In genomic region chr7:7207876-7208275, GRCh38 we compare ENCODE assay signal across 21 cellular contexts. TPM values are rescaled to one million over a fixed set of nuclear protein-coding genes. Genes with fewer than 3 reads are reported as not detected.
DNase-seq lines count a peak whose midpoint lies in the region; ATAC-seq and TF ChIP-seq lines count a peak whose summit lies in the region.
"Had no signal": no experiment of that assay in that cellular context is flagged by ENCODE, and none has a peak within 500 bp of the region (broad histone marks: within the 10 kb centered on the region; RNA-seq: fewer than 3 reads in every experiment).

No MANE protein-coding gene starts in this region.

- CTCF ChIA-PET in Calu3 (lab: Charles Lee) (no interaction called here), mammary epithelial cell (lab: Charles Lee; ENCODE audit: low non-redundant PET) (no interaction called here)

- H3K36me3 Mint-ChIP-seq in Calu3 (ENCODE audit: insufficient read depth, unreplicated experiment), result peaks cover 11% of the 10 kb centered on the region

- H3K9ac ChIP-seq in KMS-11 (no peak overlapping the region), mammary epithelial cell (ENCODE audit: insufficient read depth, low read length) (peak overlapping the region; percentile 84)
- H3K9ac ChIP-seq: GM23248 had no signal

- dilution Hi-C loops in mammary epithelial cell (cut with HindIII; ENCODE audit: low sequenced_read_pairs), result no loop called here

- H3K27me3 ChIP-seq in KMS-11 (ENCODE audit: insufficient read depth, low read depth) (no peaks in the 10 kb centered on the region), mammary epithelial cell (ENCODE audit: insufficient read depth, low read length) (no peaks in the 10 kb centered on the region), foreskin keratinocyte (no peaks in the 10 kb centered on the region)
- H3K27me3 ChIP-seq: body of pancreas, heart right ventricle had no signal

- TF ChIP-seq CTCF in Calu3 (IDR thresholded peaks at IDR 0.05; ENCODE audit: unreplicated experiment) (no peak), KMS-11 (conservative IDR thresholded peaks at IDR 0.05; ENCODE audit: low read depth, low read length) (no peak), mammary epithelial cell (conservative IDR thresholded peaks at IDR 0.05 in 1 of 2, IDR thresholded peaks at IDR 0.05 in 1 of 2; ENCODE audit: extremely low read depth in 1 of 2, insufficient read depth in 1 of 2, low read depth in 1 of 2, low read length in 2 of 2) (no peak), foreskin keratinocyte (conservative IDR thresholded peaks at IDR 0.05) (no peak)

- DNase-seq in Calu3 (no peak), mammary epithelial cell (peak; percentile 83), foreskin keratinocyte (peak; percentile 66 to 85), NCI-H1092 (lab: John Stamatoyannopoulos, UW) (no peak), NCI-H1436 treated with DMSO at 0.1 percent for 48 hours (lab: John Stamatoyannopoulos, UW) (no peak), NCI-H526 (lab: John Stamatoyannopoulos, UW) (no peak)
- DNase-seq: body of pancreas; Caco-2; effector memory CD4-positive, alpha-beta T cell; GM23248; heart right ventricle; Kasumi-1; NCI-H1105 treated with DMSO at 0.1 percent for 48 hours; NK-92 treated with Interleukin-12 subunit alpha and Interleukin-12 subunit beta, amount 100 ng/mL, for 24 hours; substantia nigra; WERI-Rb-1 had no signal

- H3K79me2 ChIP-seq in KMS-11 (ENCODE audit: insufficient read depth, low read depth) (peaks cover 100% of the 10 kb centered on the region), mammary epithelial cell (ENCODE audit: insufficient read depth, low read length) (peaks cover 95% of the 10 kb centered on the region)

- H3K4me2 ChIP-seq in KMS-11 (peak overlapping the region; percentile 33), mammary epithelial cell (ENCODE audit: insufficient read depth, low read depth, low read length) (peak overlapping the region; percentile 85)

- peaks cover 80% of the 10 kb centered on the region for H3K4me1 ChIP-seq in KMS-11 (ENCODE audit: low read depth, poor library complexity, severe bottlenecking)
- peaks cover 27% of the 10 kb centered on the region for H3K4me1 ChIP-seq in mammary epithelial cell (ENCODE audit: insufficient read depth, low read length)
- H3K4me1 ChIP-seq in foreskin keratinocyte, result peaks cover 20% of the 10 kb centered on the region
- H3K4me1 ChIP-seq: body of pancreas had no signal

- no peaks in the 10 kb centered on the region for H3K27me3 Mint-ChIP-seq in Calu3 (ENCODE audit: unreplicated experiment)
- H3K27me3 Mint-ChIP-seq: progenitor cell of endocrine pancreas had no signal

- BruUV-seq in Calu3 (replicated peaks; lab: Mats Ljungman, UMichigan) (no TSS peak), mammary epithelial cell (replicated peaks; lab: Mats Ljungman, UMichigan) (no TSS peak)

- H3K9me3 Mint-ChIP-seq in Calu3 (ENCODE audit: low read depth, unreplicated experiment), result peaks cover 7% of the 10 kb centered on the region

- peaks cover 32% of the 10 kb centered on the region for H3K4me1 Mint-ChIP-seq in Calu3 (ENCODE audit: low read depth, unreplicated experiment)

- H3K36me3 ChIP-seq in KMS-11 (ENCODE audit: insufficient read depth) (no peaks in the 10 kb centered on the region), mammary epithelial cell (ENCODE audit: insufficient read depth, low read length) (peaks cover 2% of the 10 kb centered on the region)

- intact Hi-C loops in Calu3 (cut with micrococcal nuclease; ENCODE audit: unreplicated experiment) (no loop called here), mammary epithelial cell (cut with micrococcal nuclease) (no loop called here)

- no peaks in the 10 kb centered on the region; the same call in 1 of the 2 replicates for H4K20me1 ChIP-seq in KMS-11 (ENCODE audit: insufficient read depth)
- no peaks in the 10 kb centered on the region for H4K20me1 ChIP-seq in mammary epithelial cell (ENCODE audit: insufficient read depth, low read length)

- ATAC-seq in foreskin keratinocyte (peak; percentile 99), GM19035 (IDR thresholded peaks at IDR 0.05; ENCODE audit: unreplicated experiment) (no peak)
- ATAC-seq: body of pancreas, heart right ventricle, Panc1 had no signal

- in situ Hi-C loops in mammary epithelial cell (cut with MboI; ENCODE audit: low sequenced_read_pairs in 2 of 2), result no loop called here

- H2AFZ ChIP-seq in KMS-11 (ENCODE audit: low read depth) (no peak overlapping the region), mammary epithelial cell (ENCODE audit: low read depth, low read length) (peak overlapping the region; percentile 46)
- H2AFZ ChIP-seq: GM23248 had no signal

- H3K27ac Mint-ChIP-seq in Calu3 (ENCODE audit: unreplicated experiment), result peak overlapping the region; percentile 6
- H3K27ac Mint-ChIP-seq: progenitor cell of endocrine pancreas had no signal

- peaks cover 3% of the 10 kb centered on the region for H3K9me3 ChIP-seq in mammary epithelial cell (replicated peaks; ENCODE audit: insufficient read depth, low read length)
- H3K9me3 ChIP-seq: body of pancreas had no signal

- H3K4me3 Mint-ChIP-seq in Calu3 (ENCODE audit: low read depth, unreplicated experiment), result no peak overlapping the region
- H3K4me3 Mint-ChIP-seq: neural crest cell had no signal

- 21% methylated on average over 4 of the region's 4 CpGs for WGBS in mammary epithelial cell (ENCODE audit: low coverage, missing lambda C conversion rate)

- H3K27ac ChIP-seq in KMS-11 (no peak overlapping the region), mammary epithelial cell (ENCODE audit: insufficient read depth, low read depth, low read length) (peak overlapping the region; percentile 98), foreskin keratinocyte (peak overlapping the region; percentile 65)
- H3K27ac ChIP-seq: body of pancreas, GM23248, heart right ventricle, WERI-Rb-1 had no signal

- H3K4me3 ChIP-seq in KMS-11 (IDR thresholded peaks at IDR 0.05; ENCODE audit: insufficient read depth, low read depth, low read length) (no peak overlapping the region), mammary epithelial cell (replicated peaks in 1 of 3; ENCODE audit: insufficient read depth in 1 of 3, low read depth in 2 of 3, low read length in 3 of 3) (peak overlapping the region in 2 of 3 experiments; percentile 8 to 16)
- H3K4me3 ChIP-seq: body of pancreas, GM23248, heart right ventricle had no signal

RNA-seq across cellular contexts. Expression of gene C1GALT1, which starts 25.5 kb away (rescaled TPM):
- total RNA-seq in Calu3 (2022) (92.2 and 97.0 TPM in 2 replicates), mammary epithelial cell (10 to 100 TPM; 51.2 to 57.7 TPM), foreskin keratinocyte (28.3 and 30.1 TPM in 2 replicates)
- polyA plus RNA-seq in mammary epithelial cell (27.5 TPM), foreskin keratinocyte (8.3 and 10.8 TPM in 2 replicates)
- polyA minus RNA-seq in mammary epithelial cell, result 25.5 TPM

Comparison
In these comparisons a context has a peak if more than half of its experiments do, and no peak if none do; other contexts are left out.
1. DNase-seq: peak in mammary epithelial cell (single experiment) and foreskin keratinocyte (2 of 2); none in Calu3 (single experiment), NCI-H1092 (single experiment), NCI-H1436 treated with DMSO at 0.1 percent for 48 hours (single experiment) and NCI-H526 (0 of 2).